In the genomic region with DNA sequence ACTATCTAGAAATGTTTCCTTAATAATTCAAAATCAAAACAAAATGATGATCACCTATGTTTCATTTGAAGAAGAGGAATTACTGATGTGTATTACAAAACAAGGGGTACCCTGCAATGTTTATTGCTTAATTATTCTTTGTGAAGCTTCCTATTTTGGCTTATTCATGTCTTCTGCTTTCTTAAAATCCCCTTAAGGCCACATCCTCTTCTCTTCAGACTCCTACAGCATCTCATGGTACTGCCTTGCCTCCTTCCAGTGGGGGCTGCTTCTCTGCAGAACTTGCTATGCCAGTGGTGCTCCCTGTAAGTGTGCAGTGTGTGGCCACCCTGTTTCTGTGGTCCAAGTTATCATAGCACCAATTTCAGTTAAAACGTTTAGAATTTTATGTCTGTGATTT, we compare ENCODE assay signal across 8 cellular contexts. TPM values are rescaled to one million over a fixed set of nuclear protein-coding genes. Genes with fewer than 3 reads are reported as not detected.
DNase-seq lines count a peak whose midpoint lies in the region; ATAC-seq and TF ChIP-seq lines count a peak whose summit lies in the region.

No MANE protein-coding gene starts in this region.

- peak overlapping the region; percentile 85; the same call in 1 of the 2 replicates for H3K27ac ChIP-seq in IMR-90 (ENCODE audit: insufficient read depth, low read length)

- peak overlapping the region; percentile 90 for H2BK120ac ChIP-seq in IMR-90 (ENCODE audit: low read depth, low read length)

- H2BK20ac ChIP-seq in IMR-90 (ENCODE audit: low read depth, low read length): peak overlapping the region; percentile 93

- in situ Hi-C loops in IMR-90 (cut with MboI; ENCODE audit: low sequenced_read_pairs): no loop called here

- no peak for DNase-seq in IMR-90
- DNase-seq in fibroblast of mammary gland (ENCODE audit: low read depth): peak; percentile 0
- DNase-seq in NCI-H510A (lab: John Stamatoyannopoulos, UW): no peak
- no peak for DNase-seq in NCI-H2029 treated with DMSO at 0.1 percent for 48 hours (lab: John Stamatoyannopoulos, UW)
- DNase-seq in OCI-M2 (lab: John Stamatoyannopoulos, UW; ENCODE audit: unreplicated experiment): no peak
- DNase-seq in LoVo (ENCODE audit: low spot score): no peak

- peaks cover 5% of the 10 kb centered on the region; the same call in 1 of the 2 replicates for H3K9me1 ChIP-seq in IMR-90 (ENCODE audit: insufficient read depth, low read length)

- H2BK15ac ChIP-seq in IMR-90 (ENCODE audit: low read depth, low read length): peak overlapping the region; percentile 95; the same call in 2 of the 3 replicates

- H2AK9ac ChIP-seq in IMR-90 (replicated peaks; ENCODE audit: low read depth, low read length, poor library complexity): no peak overlapping the region

- ATAC-seq in GM18498 (IDR thresholded peaks at IDR 0.05; ENCODE audit: unreplicated experiment): peak; percentile 68
- ATAC-seq in GM21529 (IDR thresholded peaks at IDR 0.05; ENCODE audit: unreplicated experiment): peak; percentile 68
- ATAC-seq in IMR-90 (ENCODE audit: low read depth): no peak

- no peak overlapping the region for H3K9ac ChIP-seq in IMR-90 (ENCODE audit: low read depth, low read length)

- no TSS peak for BruUV-seq in IMR-90 (replicated peaks; lab: Mats Ljungman, UMichigan)

- TF ChIP-seq POLR2A in IMR-90 (IDR thresholded peaks at IDR 0.05; ENCODE audit: low read depth, low read length): no peak

- no peak for TF ChIP-seq CTCF in IMR-90 (conservative IDR thresholded peaks at IDR 0.05; ENCODE audit: low read depth, low read length)
- TF ChIP-seq CTCF in fibroblast of mammary gland (conservative IDR thresholded peaks at IDR 0.05; ENCODE audit: control insufficient read depth, insufficient read depth, low read depth, low read length): no peak

- POLR2A ChIA-PET in IMR-90 (lab: Charles Lee; ENCODE audit: unreplicated experiment): no interaction called here

- dilution Hi-C loops in IMR-90 (cut with HindIII; ENCODE audit: low sequenced_read_pairs, unreplicated experiment): no loop called here

- H3K14ac ChIP-seq in IMR-90 (replicated peaks; ENCODE audit: low read depth, low read length): peak overlapping the region; percentile 94; the same call in 1 of the 2 replicates

- no peak overlapping the region for H3K4me2 ChIP-seq in IMR-90 (ENCODE audit: low read depth, low read length)

- H3K4me3 ChIP-seq in IMR-90 (ENCODE audit: insufficient read depth, low read depth, low read length): no peak overlapping the region
- no peak overlapping the region for H3K4me3 ChIP-seq in fibroblast of mammary gland (ENCODE audit: control insufficient read depth, low read depth, low read length)

- H2AK5ac ChIP-seq in IMR-90 (ENCODE audit: low read depth, low read length): peak overlapping the region; percentile 94

- H3K79me1 ChIP-seq in IMR-90 (ENCODE audit: low read depth in 1 of 2, low read length in 2 of 2): 0 out of 4 replicates have a peak, but pooled peaks cover 0 to 3% of the 10 kb centered on the region in 2 experiments

- no peak for TF ChIP-seq RAD21 in IMR-90 (IDR thresholded peaks at IDR 0.05; ENCODE audit: low read length)

- peak overlapping the region; percentile 15 to 86; a peak in 2 of 4 replicates for H4K8ac ChIP-seq in IMR-90 (ENCODE audit: low read depth in 2 of 2, low read length in 2 of 2)

- no peak overlapping the region for H3K56ac ChIP-seq in IMR-90 (ENCODE audit: extremely low read depth, insufficient read depth, low read length)

- no peak overlapping the region for H2AFZ ChIP-seq in IMR-90 (replicated peaks; ENCODE audit: low read length, poor library complexity)

- CTCF ChIA-PET in IMR-90 (lab: Yijun Ruan, JAX): no interaction called here

- H3K9me3 ChIP-seq in IMR-90 (ENCODE audit: control insufficient read depth, insufficient read depth, low read length): no peaks in the 10 kb centered on the region

- H4K91ac ChIP-seq in IMR-90 (ENCODE audit: insufficient read depth, low read depth, low read length): peak overlapping the region; percentile 94

- H4K20me1 ChIP-seq in IMR-90 (ENCODE audit: insufficient read depth, low read length): no peaks in the 10 kb centered on the region

- H2BK5ac ChIP-seq in IMR-90 (ENCODE audit: low read depth, low read length, poor library complexity, severe bottlenecking): peak overlapping the region; percentile 49

- peak overlapping the region; percentile 91 for H3K4ac ChIP-seq in IMR-90 (ENCODE audit: low read depth, low read length)

- H3K36me3 ChIP-seq in IMR-90 (ENCODE audit: control insufficient read depth, insufficient read depth, low read length): no peaks in the 10 kb centered on the region

- peak overlapping the region; percentile 88 for H3K18ac ChIP-seq in IMR-90 (ENCODE audit: low read depth, low read length)

- WGBS in IMR-90 (ENCODE audit: extremely low coverage in 2 of 2, insufficient read length in 1 of 2), 2 experiments: no CpG with 5 or more reads among the region's 1 CpG

- intact Hi-C loops in IMR-90 (cut with micrococcal nuclease): no loop called here

- H3K27me3 ChIP-seq in IMR-90 (ENCODE audit: control insufficient read depth, insufficient read depth, low read length): no peaks in the 10 kb centered on the region

- peak overlapping the region; percentile 82; the same call in 1 of the 2 replicates for H3K23ac ChIP-seq in IMR-90 (ENCODE audit: low read depth, low read length)

- H4K5ac ChIP-seq in IMR-90 (ENCODE audit: low read depth, low read length): peak overlapping the region; percentile 94

- peaks cover 10% of the 10 kb centered on the region for H3K4me1 ChIP-seq in IMR-90 (ENCODE audit: control insufficient read depth, insufficient read depth, low read length)

TF ChIP-seq in IMR-90, 13 proteins besides CTCF, POLR2A, EP300 and RAD21:
- TF ChIP-seq RFX5 (IDR thresholded peaks at IDR 0.05; ENCODE audit: low read depth, low read length) (no peak), BHLHE40 (IDR thresholded peaks at IDR 0.05; ENCODE audit: low read depth, low read length) (no peak), FOS (IDR thresholded peaks at IDR 0.05; ENCODE audit: low read depth, low read length) (no peak), SMC3 (IDR thresholded peaks at IDR 0.05; ENCODE audit: low read depth, low read length) (no peak), CEBPB (IDR thresholded peaks at IDR 0.05; ENCODE audit: low read depth, low read length) (no peak), MAFK (IDR thresholded peaks at IDR 0.05; ENCODE audit: low read depth, low read length) (no peak), MXI1 (IDR thresholded peaks at IDR 0.05; ENCODE audit: borderline replicate concordance, low read depth, low read length) (no peak), NFE2L2 (IDR thresholded peaks at IDR 0.05; ENCODE audit: low read depth, low read length) (no peak), MAZ (IDR thresholded peaks at IDR 0.05; ENCODE audit: borderline replicate concordance, low read depth, low read length) (no peak), CHD1 (IDR thresholded peaks at IDR 0.05; ENCODE audit: low read depth, low read length) (no peak), RCOR1 (IDR thresholded peaks at IDR 0.05; ENCODE audit: insufficient replicate concordance, low read length) (no peak)
- TF ChIP-seq, protein P1, sequence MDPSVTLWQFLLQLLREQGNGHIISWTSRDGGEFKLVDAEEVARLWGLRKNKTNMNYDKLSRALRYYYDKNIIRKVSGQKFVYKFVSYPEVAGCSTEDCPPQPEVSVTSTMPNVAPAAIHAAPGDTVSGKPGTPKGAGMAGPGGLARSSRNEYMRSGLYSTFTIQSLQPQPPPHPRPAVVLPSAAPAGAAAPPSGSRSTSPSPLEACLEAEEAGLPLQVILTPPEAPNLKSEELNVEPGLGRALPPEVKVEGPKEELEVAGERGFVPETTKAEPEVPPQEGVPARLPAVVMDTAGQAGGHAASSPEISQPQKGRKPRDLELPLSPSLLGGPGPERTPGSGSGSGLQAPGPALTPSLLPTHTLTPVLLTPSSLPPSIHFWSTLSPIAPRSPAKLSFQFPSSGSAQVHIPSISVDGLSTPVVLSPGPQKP (IDR thresholded peaks at IDR 0.05; ENCODE audit: borderline replicate concordance, low read depth, low read length): no peak
- TF ChIP-seq, protein P2, sequence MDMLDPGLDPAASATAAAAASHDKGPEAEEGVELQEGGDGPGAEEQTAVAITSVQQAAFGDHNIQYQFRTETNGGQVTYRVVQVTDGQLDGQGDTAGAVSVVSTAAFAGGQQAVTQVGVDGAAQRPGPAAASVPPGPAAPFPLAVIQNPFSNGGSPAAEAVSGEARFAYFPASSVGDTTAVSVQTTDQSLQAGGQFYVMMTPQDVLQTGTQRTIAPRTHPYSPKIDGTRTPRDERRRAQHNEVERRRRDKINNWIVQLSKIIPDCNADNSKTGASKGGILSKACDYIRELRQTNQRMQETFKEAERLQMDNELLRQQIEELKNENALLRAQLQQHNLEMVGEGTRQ (IDR thresholded peaks at IDR 0.05; ENCODE audit: low read depth, low read length): no peak
TF ChIP-seq in IMR-90: peak in this region for 0.

RNA-seq across cellular contexts. Expression of a gene that starts 35.0 kb away (rescaled TPM):
- total RNA-seq in IMR-90 (2012; rRNA removed): 0.54 and 0.83 TPM in 2 replicates
- polyA plus RNA-seq in IMR-90 (2012; rRNA removed): 1.0 and 1.7 TPM in 2 replicates
- polyA plus RNA-seq in IMR-90 (2012; cell fraction: cytosol; rRNA removed): 0.22 and 0.64 TPM in 2 replicates
- polyA plus RNA-seq in IMR-90 (2012; cell fraction: nucleus; rRNA removed; ENCODE audit: low replicate concordance): 2.2 and 22.8 TPM in 2 replicates

RNA-seq across cellular contexts. Expression of a gene that starts 42.2 kb away (rescaled TPM):
- 0.56 and 1.3 TPM in 2 replicates for total RNA-seq in IMR-90 (2012; rRNA removed)
- polyA plus RNA-seq in IMR-90 (2012; rRNA removed): 0.32 and 0.47 TPM in 2 replicates
- polyA plus RNA-seq in IMR-90 (2012; cell fraction: cytosol; rRNA removed): 0.16 and 0.18 TPM in 2 replicates
- polyA plus RNA-seq in IMR-90 (2012; cell fraction: nucleus; rRNA removed; ENCODE audit: low replicate concordance): 0.10 TPM in 1 of 2 replicates, not detected in the other
